In the genomic region with DNA sequence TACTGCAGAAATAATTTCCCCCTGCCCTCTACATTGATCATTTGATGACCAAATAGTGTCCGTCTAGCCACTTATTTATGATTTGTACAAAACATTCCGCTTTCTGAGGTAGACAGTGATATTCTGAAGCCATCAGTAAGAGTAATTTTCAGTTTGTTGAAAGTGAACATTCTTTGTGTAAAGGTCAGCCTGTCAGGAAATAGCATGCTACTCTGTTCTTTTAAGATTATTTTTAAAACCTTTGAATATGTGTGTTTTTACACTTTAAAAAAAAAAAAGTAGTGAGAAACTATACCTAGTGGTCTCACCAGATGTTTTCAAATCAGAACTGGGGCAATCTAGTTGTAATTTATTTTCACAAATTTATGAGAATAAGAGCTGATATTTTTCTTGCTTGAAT, we compare ENCODE assay signal across 17 cellular contexts. TPM values are rescaled to one million over a fixed set of nuclear protein-coding genes. Genes with fewer than 3 reads are reported as not detected.
DNase-seq lines count a peak whose midpoint lies in the region; FAIRE-seq and TF ChIP-seq lines count a peak whose summit lies in the region.
"Had no signal": no experiment of that assay in that cellular context is flagged by ENCODE, and none has a peak within 500 bp of the region (broad histone marks: within the 10 kb centered on the region; RNA-seq: fewer than 3 reads in every experiment).

No MANE protein-coding gene starts in this region.

- no peaks in the 10 kb centered on the region for H3K9me1 ChIP-seq in endothelial cell of umbilical vein (replicated peaks; ENCODE audit: control insufficient read depth, extremely low read depth, insufficient read depth, low read length)

- intact Hi-C loops in endothelial cell of umbilical vein (cut with micrococcal nuclease): loop anchor here (5.0 kb wide), 1 partner anchor 72 kb away; no protein-coding TSS in a partner anchor
- intact Hi-C loops in uterus (cut with DNase I; ENCODE audit: low total_unique reads): no loop called here

- no peak for DNase-seq in Karpas-422
- peak; percentile 17 for DNase-seq in astrocyte of the spinal cord (ENCODE audit: low read depth, low spot score)
- peak; percentile 71 for DNase-seq in endothelial cell of umbilical vein (ENCODE audit: low read depth, low spot score)
- DNase-seq in uterus: no peak
- DNase-seq in NCI-H69 (lab: John Stamatoyannopoulos, UW): no peak
- DNase-seq in NAMALWA (ENCODE audit: low spot score): no peak
- no peak for DNase-seq in coronary artery (ENCODE audit: low spot score)
- DNase-seq: ACHN; CD4-positive, CD25-positive, alpha-beta regulatory T cell; DMS53; GF-D8; GOT3; H9 had no signal

- no peak for FAIRE-seq in endothelial cell of umbilical vein (lab: Jason Lieb, UNC)
- FAIRE-seq: GM19239, HepG2, HTR-8/SVneo had no signal

- in situ Hi-C loops in astrocyte of the spinal cord (cut with HindIII; ENCODE audit: low sequenced_read_pairs): no loop called here

- H3K9ac ChIP-seq in Karpas-422 (ENCODE audit: low read length) (peak overlapping the region; percentile 14; the same call in 1 of the 2 replicates), endothelial cell of umbilical vein (replicated peaks; ENCODE audit: extremely low read depth, insufficient read depth, low read length) (no peak overlapping the region)
- H3K9ac ChIP-seq: BLaER1 treated with 17β-estradiol and CSF1 and Interleukin-3, amounts not matched to agents 10 nM and 100 nM had no signal

- H3K4me3 ChIP-seq in Karpas-422 (ENCODE audit: low read length) (no peak overlapping the region), astrocyte of the spinal cord (ENCODE audit: low read depth, low read length) (no peak overlapping the region), endothelial cell of umbilical vein (replicated peaks in 1 of 3; ENCODE audit: insufficient read depth in 1 of 3, low read depth in 1 of 3, low read length in 3 of 3) (no peak overlapping the region), uterus (no peak overlapping the region), coronary artery (no peak overlapping the region)
- H3K4me3 ChIP-seq: BLaER1 treated with 17β-estradiol and CSF1 and Interleukin-3, amounts not matched to agents 10 nM and 100 nM had no signal

- TF ChIP-seq POLR2A in endothelial cell of umbilical vein (IDR thresholded peaks at IDR 0.05; ENCODE audit: low read depth, low read length) (no peak), uterus (IDR thresholded peaks at IDR 0.05) (no peak)

- H3K4me2 ChIP-seq in Karpas-422 (ENCODE audit: low read depth, low read length, poor library complexity, severe bottlenecking): peak overlapping the region; percentile 62
- H3K4me2 ChIP-seq in endothelial cell of umbilical vein (ENCODE audit: insufficient read depth, low read length): peak overlapping the region; percentile 73

- H3K9me2 ChIP-seq in Karpas-422 (replicated peaks; ENCODE audit: insufficient read depth, low read length): no peaks in the 10 kb centered on the region

- H2AFZ ChIP-seq in Karpas-422 (ENCODE audit: low read length) (no peak overlapping the region), endothelial cell of umbilical vein (ENCODE audit: low read depth, low read length) (no peak overlapping the region)

- no peaks in the 10 kb centered on the region for H3K27me3 ChIP-seq in Karpas-422 (ENCODE audit: low read length)
- H3K27me3 ChIP-seq in endothelial cell of umbilical vein (ENCODE audit: control insufficient read depth in 2 of 2, insufficient read depth in 2 of 2, low read length in 2 of 2): no peaks in the 10 kb centered on the region
- H3K27me3 ChIP-seq in uterus: no peaks in the 10 kb centered on the region
- H3K27me3 ChIP-seq: BLaER1 treated with 17β-estradiol and CSF1 and Interleukin-3, amounts not matched to agents 10 nM and 100 nM had no signal

- H3K9me3 ChIP-seq in Karpas-422 (ENCODE audit: low read length) (no peaks in the 10 kb centered on the region), endothelial cell of umbilical vein (replicated peaks; ENCODE audit: control insufficient read depth, insufficient read depth, low read length) (no peaks in the 10 kb centered on the region), uterus (no peaks in the 10 kb centered on the region)
- H3K9me3 ChIP-seq: BLaER1 treated with 17β-estradiol and CSF1 and Interleukin-3, amounts not matched to agents 10 nM and 100 nM had no signal

- peak overlapping the region; percentile 21; the same call in 1 of the 2 replicates for H3K27ac ChIP-seq in Karpas-422 (ENCODE audit: low read length)
- H3K27ac ChIP-seq in endothelial cell of umbilical vein (ENCODE audit: insufficient read depth, low read depth, low read length): peak overlapping the region; percentile 52
- H3K27ac ChIP-seq in uterus: peak overlapping the region; percentile 49 to 55
- no peak overlapping the region for H3K27ac ChIP-seq in coronary artery
- H3K27ac ChIP-seq: BLaER1 treated with 17β-estradiol and CSF1 and Interleukin-3, amounts not matched to agents 10 nM and 100 nM had no signal

- dilution Hi-C loops in endothelial cell of umbilical vein (cut with MboI; ENCODE audit: extremely low pct_ligation_motif_present, low sequenced_read_pairs): no loop called here

- CTCF ChIA-PET in endothelial cell of umbilical vein (lab: Charles Lee): interaction anchor here (1.0 to 1.7 kb wide), 2 partner anchors 14 to 236 kb away, joined by 3 to 5 read pairs; a partner anchor contains a TSS

- H3K79me2 ChIP-seq in Karpas-422 (ENCODE audit: low read length) (peaks cover 35% of the 10 kb centered on the region), endothelial cell of umbilical vein (ENCODE audit: control insufficient read depth, insufficient read depth, low read length) (peaks cover 3% of the 10 kb centered on the region)

- BruUV-seq in endothelial cell of umbilical vein (replicated peaks; lab: Mats Ljungman, UMichigan): no TSS peak

- POLR2A ChIA-PET in endothelial cell of umbilical vein (lab: Charles Lee): interaction anchor here (0.7 to 1.2 kb wide), 2 partner anchors 11 to 69 kb away, joined by 3 to 5 read pairs; no protein-coding TSS in a partner anchor

- no peaks in the 10 kb centered on the region for H3K36me3 ChIP-seq in Karpas-422 (ENCODE audit: insufficient read depth, low read length)
- no peaks in the 10 kb centered on the region for H3K36me3 ChIP-seq in endothelial cell of umbilical vein (ENCODE audit: control insufficient read depth in 2 of 2, extremely low read depth in 1 of 2, insufficient read depth in 2 of 2, low read length in 2 of 2)
- no peaks in the 10 kb centered on the region for H3K36me3 ChIP-seq in uterus

- H3K4me1 ChIP-seq in Karpas-422 (ENCODE audit: low read length) (peaks cover 20% of the 10 kb centered on the region), endothelial cell of umbilical vein (ENCODE audit: control insufficient read depth, extremely low read depth, insufficient read depth, low read length) (peaks cover 17% of the 10 kb centered on the region), uterus (no peaks in the 10 kb centered on the region)

- TF ChIP-seq CTCF in astrocyte of the spinal cord (IDR thresholded peaks at IDR 0.05; ENCODE audit: low read depth, low read length): no peak
- no peak for TF ChIP-seq CTCF in endothelial cell of umbilical vein (IDR thresholded peaks at IDR 0.05; ENCODE audit: extremely low read depth in 1 of 2, insufficient read depth in 1 of 2, low read depth in 1 of 2, low read length in 2 of 2)
- no peak for TF ChIP-seq CTCF in uterus (IDR thresholded peaks at IDR 0.05)
- TF ChIP-seq CTCF in coronary artery (IDR thresholded peaks at IDR 0.05): no peak

- peaks cover 9% of the 10 kb centered on the region; the same call in 1 of the 2 replicates for H4K20me1 ChIP-seq in Karpas-422 (ENCODE audit: insufficient read depth, low read depth, low read length)
- H4K20me1 ChIP-seq in endothelial cell of umbilical vein (replicated peaks; ENCODE audit: control insufficient read depth, extremely low read depth, insufficient read depth, low read length): no peaks in the 10 kb centered on the region

TF ChIP-seq in endothelial cell of umbilical vein, 7 proteins besides CTCF, POLR2A, EP300 and RAD21:
- TF ChIP-seq EZH2 (IDR thresholded peaks at IDR 0.05; ENCODE audit: borderline replicate concordance, low read depth, low read length, severe bottlenecking): no peak
- no peak for TF ChIP-seq GATA2 (IDR thresholded peaks at IDR 0.05; ENCODE audit: insufficient read depth, insufficient read length, low read depth, low read length)
- TF ChIP-seq MYC (IDR thresholded peaks at IDR 0.05; ENCODE audit: low read depth, low read length): no peak
- TF ChIP-seq POLR2AphosphoS5 (IDR thresholded peaks at IDR 0.05; ENCODE audit: insufficient read depth, low read depth, low read length): no peak
- no peak for TF ChIP-seq JUN (IDR thresholded peaks at IDR 0.05; ENCODE audit: borderline replicate concordance, insufficient read depth, insufficient read length, low read depth)
- no peak for TF ChIP-seq FOS (IDR thresholded peaks at IDR 0.05; ENCODE audit: borderline replicate concordance, insufficient read depth, low read length)
- TF ChIP-seq, protein P1, sequence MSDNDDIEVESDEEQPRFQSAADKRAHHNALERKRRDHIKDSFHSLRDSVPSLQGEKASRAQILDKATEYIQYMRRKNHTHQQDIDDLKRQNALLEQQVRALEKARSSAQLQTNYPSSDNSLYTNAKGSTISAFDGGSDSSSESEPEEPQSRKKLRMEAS (IDR thresholded peaks at IDR 0.05; ENCODE audit: insufficient read depth, insufficient read length): no peak
TF ChIP-seq in endothelial cell of umbilical vein: peak in this region for 0.

RNA-seq across cellular contexts. Expression of a gene that starts 11.9 kb away (rescaled TPM):
- total RNA-seq in Karpas-422 (2014; rRNA removed; shearing (Covaris generic); ENCODE audit: low replicate concordance): 38.6 and 64.4 TPM in 2 replicates
- total RNA-seq in endothelial cell of umbilical vein: 19.5 and 22.7 TPM in 2 replicates
- 4.8 and 6.0 TPM in 2 replicates for polyA plus RNA-seq in endothelial cell of umbilical vein
- polyA plus RNA-seq in endothelial cell of umbilical vein (2011; cell fraction: cytosol; rRNA removed): 8.1 and 8.4 TPM in 2 replicates
- 20.1 and 25.6 TPM in 2 replicates for polyA plus RNA-seq in endothelial cell of umbilical vein (2011; cell fraction: nucleus; rRNA removed)
- 9.7 and 13.9 TPM in 2 replicates for polyA plus RNA-seq in endothelial cell of umbilical vein (2012)
- 16.8 and 18.9 TPM in 2 replicates for polyA minus RNA-seq in endothelial cell of umbilical vein
- 17.8 TPM for polyA minus RNA-seq in endothelial cell of umbilical vein (2011; cell fraction: cytosol; rRNA and poly(A)+ RNA removed)
- 59.9 and 81.7 TPM in 2 replicates for polyA minus RNA-seq in endothelial cell of umbilical vein (2011; cell fraction: nucleus; rRNA and poly(A)+ RNA removed)
- total RNA-seq in uterus: 100 to 1,000 TPM in 2 of 4 donors, 10 to 100 TPM in 2; 67.9 to 318 (median 127) TPM

Comparison
In these comparisons a context has a peak if more than half of its experiments do, and no peak if none do; other contexts are left out.
1. DNase-seq: peak in astrocyte of the spinal cord (single experiment) and endothelial cell of umbilical vein (single experiment); none in Karpas-422 (single experiment), uterus (0 of 2), NCI-H69 (single experiment), NAMALWA (single experiment) and coronary artery (single experiment).
2. H3K27ac ChIP-seq: peak in Karpas-422 (single experiment), endothelial cell of umbilical vein (single experiment) and uterus (2 of 2); none in coronary artery (0 of 2).